In the genomic region with DNA sequence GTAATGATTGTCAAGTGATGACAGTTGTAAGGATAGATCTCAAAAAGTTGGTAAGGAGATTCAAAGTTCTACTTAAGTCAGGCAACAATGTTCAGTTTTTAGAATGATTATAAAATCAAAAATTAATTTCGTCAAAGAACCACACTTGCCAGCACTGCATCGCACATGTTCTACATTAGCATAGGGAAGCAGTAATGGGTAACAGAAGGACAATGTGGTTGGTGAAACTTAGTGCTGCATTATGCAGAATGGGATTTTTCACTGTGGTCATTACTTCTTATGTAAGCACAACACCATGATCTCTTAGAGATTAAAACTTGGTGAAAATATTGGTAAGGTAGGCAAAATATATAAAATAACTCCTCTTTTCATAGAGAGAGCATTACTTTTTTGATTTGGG, we compare ENCODE assay signal across 24 cellular contexts.
DNase-seq lines count a peak whose midpoint lies in the region; ATAC-seq and TF ChIP-seq lines count a peak whose summit lies in the region.
"Had no signal": no experiment of that assay in that cellular context is flagged by ENCODE, and none has a peak within 500 bp of the region (broad histone marks: within the 10 kb centered on the region; RNA-seq: fewer than 3 reads in every experiment).

No MANE protein-coding gene starts in this region.

- no peak for TF ChIP-seq CTCF in AG10803 (conservative IDR thresholded peaks at IDR 0.05; ENCODE audit: low read length)

- H3K9me3 Mint-ChIP-seq in activated T-cell treated with anti-CD3 and anti-CD28 coated beads, Interleukin-2, amount 50 U/mL, for 4 hours, result no peaks in the 10 kb centered on the region
- H3K9me3 Mint-ChIP-seq: CD4-positive, CD25-positive, alpha-beta regulatory T cell; CD8-positive, alpha-beta memory T cell had no signal

- no peak overlapping the region for H3K4me3 ChIP-seq in AG10803 (ENCODE audit: low read length)
- H3K4me3 ChIP-seq: BLaER1, GM12878 had no signal

- no peaks in the 10 kb centered on the region for H3K27me3 Mint-ChIP-seq in activated T-cell treated with anti-CD3 and anti-CD28 coated beads, Interleukin-2, amount 50 U/mL, for 4 hours (ENCODE audit: low read depth)
- H3K27me3 Mint-ChIP-seq: CD4-positive, alpha-beta memory T cell; CD8-positive, alpha-beta memory T cell had no signal

- DNase-seq in AG10803 (ENCODE audit: low read depth), result peak; percentile 48
- DNase-seq in fibroblast of gingiva (ENCODE audit: low read depth), result peak; percentile 19
- peak; percentile 1 for DNase-seq in fibroblast of the conjunctiva (ENCODE audit: low read depth)
- no peak for DNase-seq in KG1 (lab: John Stamatoyannopoulos, UW)
- no peak for DNase-seq in activated T-cell treated with anti-CD3 and anti-CD28 coated beads, Interleukin-2, amount 50 U/mL, for 4 hours
- DNase-seq: 8988T; ACHN; BE2C; C1 segment of cervical spinal cord; CD4-positive, alpha-beta memory T cell; CD4-positive, CD25-positive, alpha-beta regulatory T cell; CD8-positive, alpha-beta memory T cell; COR-L47; DMS 273 treated with DMSO at 0.1 percent for 48 hours; DMS153; DMS53; DMS79; DND-41; EL; GDM1 had no signal

- H3K4me1 Mint-ChIP-seq in activated T-cell treated with anti-CD3 and anti-CD28 coated beads, Interleukin-2, amount 50 U/mL, for 4 hours (ENCODE audit: low read depth), result peaks cover 4% of the 10 kb centered on the region
- H3K4me1 Mint-ChIP-seq: CD14-positive monocyte had no signal

- H3K36me3 Mint-ChIP-seq in activated T-cell treated with anti-CD3 and anti-CD28 coated beads, Interleukin-2, amount 50 U/mL, for 4 hours (ENCODE audit: insufficient read depth), result no peaks in the 10 kb centered on the region
- H3K36me3 Mint-ChIP-seq: CD14-positive monocyte; CD4-positive, alpha-beta memory T cell; CD4-positive, CD25-positive, alpha-beta regulatory T cell had no signal

- no peak for ATAC-seq in activated T-cell treated with anti-CD3 and anti-CD28 coated beads, Interleukin-2, amount 50 U/mL, for 4 hours
- ATAC-seq in HG02759 (IDR thresholded peaks at IDR 0.05; ENCODE audit: unreplicated experiment), result no peak
- ATAC-seq: GM12878 had no signal

- H3K4me3 Mint-ChIP-seq in activated T-cell treated with anti-CD3 and anti-CD28 coated beads, Interleukin-2, amount 50 U/mL, for 4 hours, result no peak overlapping the region
- H3K4me3 Mint-ChIP-seq: CD14-positive monocyte; CD4-positive, alpha-beta memory T cell; CD4-positive, CD25-positive, alpha-beta regulatory T cell; CD8-positive, alpha-beta memory T cell had no signal

Comparison
In these comparisons a context has a peak if more than half of its experiments do, and no peak if none do; other contexts are left out.
1. DNase-seq: peak in AG10803 (single experiment), fibroblast of gingiva (single experiment) and fibroblast of the conjunctiva (single experiment); none in KG1 (single experiment) and activated T-cell treated with anti-CD3 and anti-CD28 coated beads, Interleukin-2, amount 50 U/mL, for 4 hours (single experiment).